ENCODE assay signal across 12 cellular contexts in genomic region chr11:69011624-69012091, GRCh38. TPM values are rescaled to one million over a fixed set of nuclear protein-coding genes. Genes with fewer than 3 reads are reported as not detected.
DNase-seq lines count a peak whose midpoint lies in the region; ATAC-seq and TF ChIP-seq lines count a peak whose summit lies in the region.
"Had no signal": no experiment of that assay in that cellular context is flagged by ENCODE, and none has a peak within 500 bp of the region (broad histone marks: within the 10 kb centered on the region; RNA-seq: fewer than 3 reads in every experiment).

No MANE protein-coding gene starts in this region.

- TF ChIP-seq RAD21 in IMR-90 (IDR thresholded peaks at IDR 0.05; ENCODE audit: low read length), result no peak

- peak overlapping the region; percentile 99 for H3K14ac ChIP-seq in IMR-90 (replicated peaks; ENCODE audit: low read depth, low read length)
- no peak overlapping the region for H3K14ac ChIP-seq in mesenchymal stem cell (ENCODE audit: low read length in 2 of 2)

- H3K4me3 ChIP-seq in IMR-90 (ENCODE audit: insufficient read depth, low read depth, low read length), result peak overlapping the region; percentile 68
- peak overlapping the region; percentile 29 for H3K4me3 ChIP-seq in ectodermal cell (ENCODE audit: insufficient read depth, low read depth, low read length)
- H3K4me3 ChIP-seq in mesenchymal stem cell (ENCODE audit: insufficient read depth in 1 of 2, low read depth in 1 of 2, low read length in 2 of 2), result peak overlapping the region in 1 of 2 experiments; percentile 95
- H3K4me3 ChIP-seq in thyroid gland (replicated peaks in 1 of 3), result no peak overlapping the region
- H3K4me3 ChIP-seq: K562 had no signal

- H3K4me2 ChIP-seq in IMR-90 (ENCODE audit: low read depth, low read length) (peak overlapping the region; percentile 90), mesenchymal stem cell (ENCODE audit: low read length, poor library complexity, severe bottlenecking) (no peak overlapping the region)

- peaks cover 8% of the 10 kb centered on the region for H4K20me1 ChIP-seq in IMR-90 (ENCODE audit: insufficient read depth, low read length)

- POLR2A ChIA-PET in IMR-90 (lab: Charles Lee; ENCODE audit: unreplicated experiment), result interaction anchor here (1.2 to 1.6 kb wide), 2 partner anchors 33 to 37 kb away, joined by 3 to 4 read pairs; partner anchors contain the start of gene TPCN2

- H3K36me3 ChIP-seq in IMR-90 (ENCODE audit: control insufficient read depth, insufficient read depth, low read length), result peaks cover 10% of the 10 kb centered on the region
- H3K36me3 ChIP-seq in ectodermal cell (ENCODE audit: control insufficient read depth, insufficient read depth, low read length), result no peaks in the 10 kb centered on the region
- peaks cover 0 to 16% of the 10 kb centered on the region in 2 experiments for H3K36me3 ChIP-seq in mesenchymal stem cell (ENCODE audit: control insufficient read depth in 1 of 2, insufficient read depth in 2 of 2, low read depth in 1 of 2, low read length in 2 of 2)
- no peaks in the 10 kb centered on the region for H3K36me3 ChIP-seq in thyroid gland

- H3K4me1 ChIP-seq in IMR-90 (ENCODE audit: control insufficient read depth, insufficient read depth, low read length) (peaks cover 51% of the 10 kb centered on the region), ectodermal cell (ENCODE audit: control insufficient read depth, insufficient read depth, low read length) (peaks cover 42% of the 10 kb centered on the region), mesenchymal stem cell (ENCODE audit: control insufficient read depth, insufficient read depth, low read depth, low read length) (peaks cover 72% of the 10 kb centered on the region), thyroid gland (peaks cover 0 to 40% of the 10 kb centered on the region in 2 donors)

- H2AK5ac ChIP-seq in IMR-90 (ENCODE audit: low read depth, low read length) (peak overlapping the region; percentile 98), mesenchymal stem cell (ENCODE audit: low read length, severe bottlenecking) (peak overlapping the region; percentile 14)

- H3K56ac ChIP-seq in IMR-90 (ENCODE audit: extremely low read depth, insufficient read depth, low read length), result 0 out of 2 replicates have a peak overlapping the region, but pooled peaks have one; percentile 92

- no peak for TF ChIP-seq CTCF in IMR-90 (conservative IDR thresholded peaks at IDR 0.05; ENCODE audit: low read depth, low read length)
- TF ChIP-seq CTCF in thyroid gland (IDR thresholded peaks at IDR 0.05), result no peak

- peak overlapping the region; percentile 91 for H3K23ac ChIP-seq in IMR-90 (ENCODE audit: low read depth, low read length)
- no peak overlapping the region for H3K23ac ChIP-seq in mesenchymal stem cell (ENCODE audit: low read length in 2 of 2)

- H2BK5ac ChIP-seq in IMR-90 (ENCODE audit: low read depth, low read length, poor library complexity, severe bottlenecking) (peak overlapping the region; percentile 97), mesenchymal stem cell (ENCODE audit: low read depth, low read length, poor library complexity, severe bottlenecking) (no peak overlapping the region)

- BruUV-seq in IMR-90 (replicated peaks; lab: Mats Ljungman, UMichigan), result no TSS peak

- H3K9me3 ChIP-seq in IMR-90 (ENCODE audit: control insufficient read depth, insufficient read depth, low read length) (no peaks in the 10 kb centered on the region), ectodermal cell (ENCODE audit: control insufficient read depth, low read length) (no peaks in the 10 kb centered on the region), mesenchymal stem cell (ENCODE audit: control insufficient read depth, low read length) (no peaks in the 10 kb centered on the region), thyroid gland (no peaks in the 10 kb centered on the region)

- H3K9me1 ChIP-seq in IMR-90 (ENCODE audit: insufficient read depth, low read length), result peaks cover 20% of the 10 kb centered on the region

- in situ Hi-C loops in IMR-90 (cut with MboI; ENCODE audit: low sequenced_read_pairs), result no loop called here

- H3K79me1 ChIP-seq in IMR-90 (ENCODE audit: low read depth in 1 of 2, low read length in 2 of 2) (peaks cover 23 to 56% of the 10 kb centered on the region in 2 experiments), mesenchymal stem cell (replicated peaks; ENCODE audit: low read length, poor library complexity, severe bottlenecking) (peaks cover 5% of the 10 kb centered on the region)

- peak overlapping the region; percentile 83 for H2BK20ac ChIP-seq in IMR-90 (ENCODE audit: low read depth, low read length)

- WGBS in IMR-90 (ENCODE audit: extremely low coverage in 2 of 2, insufficient read length in 1 of 2), 2 experiments, result 61% methylated on average over 6 of the region's 9 CpGs; no CpG with 5 or more reads in 1 of the 2 experiments
- WGBS in ectodermal cell, 2 experiments, result 88 to 89% methylated on average over 9 of the region's 9 CpGs
- WGBS in mesenchymal stem cell, result 88% methylated on average over 9 of the region's 9 CpGs
- 73 to 79% methylated on average over 9 of the region's 9 CpGs for WGBS in thyroid gland, 2 donors

- H4K8ac ChIP-seq in IMR-90 (ENCODE audit: low read depth in 2 of 2, low read length in 2 of 2) (peak overlapping the region; percentile 70 to 89; a peak in 3 of 4 replicates), mesenchymal stem cell (ENCODE audit: low read length) (no peak overlapping the region)

- H2BK12ac ChIP-seq in mesenchymal stem cell (ENCODE audit: low read length in 2 of 2), result peak overlapping the region in 1 of 2 experiments; percentile 29

- H4K5ac ChIP-seq in IMR-90 (ENCODE audit: low read depth, low read length), result peak overlapping the region; percentile 80

- peak overlapping the region; percentile 89 for H2AFZ ChIP-seq in IMR-90 (replicated peaks; ENCODE audit: low read length, poor library complexity)
- no peak overlapping the region for H2AFZ ChIP-seq in mesenchymal stem cell (ENCODE audit: low read depth, low read length)

- H3K18ac ChIP-seq in IMR-90 (ENCODE audit: low read depth, low read length) (peak overlapping the region; percentile 90), mesenchymal stem cell (ENCODE audit: low read depth in 1 of 2, low read length in 2 of 2) (peak overlapping the region; percentile 49 to 59)

- H2BK15ac ChIP-seq in IMR-90 (ENCODE audit: low read depth, low read length) (peak overlapping the region; percentile 88; the same call in 2 of the 3 replicates), mesenchymal stem cell (ENCODE audit: low read depth, poor library complexity, severe bottlenecking) (no peak overlapping the region)

- ATAC-seq in IMR-90 (ENCODE audit: low read depth), result no peak

- peak overlapping the region; percentile 95 for H3K9ac ChIP-seq in IMR-90 (ENCODE audit: low read depth, low read length)
- H3K9ac ChIP-seq in mesenchymal stem cell (ENCODE audit: low read length), result peak overlapping the region; percentile 95

- CTCF ChIA-PET in IMR-90 (lab: Yijun Ruan, JAX), result interaction anchor here (0.6 to 1.9 kb wide), 2 partner anchors 11 to 102 kb away, joined by 4 to 6 read pairs; no protein-coding TSS in a partner anchor

- H4K91ac ChIP-seq in IMR-90 (ENCODE audit: insufficient read depth, low read depth, low read length) (peak overlapping the region; percentile 92), mesenchymal stem cell (ENCODE audit: low read length) (peak overlapping the region; percentile 79)

- peak overlapping the region; percentile 96 for H2BK120ac ChIP-seq in IMR-90 (ENCODE audit: low read depth, low read length)
- H2BK120ac ChIP-seq in mesenchymal stem cell (ENCODE audit: low read depth, low read length), result peak overlapping the region; percentile 6

- H2AK9ac ChIP-seq in IMR-90 (replicated peaks; ENCODE audit: low read depth, low read length, poor library complexity), result peak overlapping the region; percentile 100

- H3K27ac ChIP-seq in IMR-90 (ENCODE audit: insufficient read depth, low read length), result peak overlapping the region; percentile 99
- H3K27ac ChIP-seq in ectodermal cell (ENCODE audit: insufficient read depth, low read depth, low read length, poor library complexity, severe bottlenecking), result no peak overlapping the region
- no peak overlapping the region for H3K27ac ChIP-seq in mesenchymal stem cell (ENCODE audit: low read length, poor library complexity, severe bottlenecking)
- H3K27ac ChIP-seq in thyroid gland, result peak overlapping the region in 2 of 3 donors; percentile 54 to 58

- no peak for DNase-seq in IMR-90
- no peak for DNase-seq in mesenchymal stem cell
- DNase-seq in thyroid gland, result no peak
- DNase-seq in hypothalamus (lab: John Stamatoyannopoulos, UW), result no peak
- DNase-seq in KG1 (lab: John Stamatoyannopoulos, UW), result no peak
- no peak for DNase-seq in NCI-H1105 treated with DMSO at 0.1 percent for 48 hours (lab: John Stamatoyannopoulos, UW)
- no peak for DNase-seq in kidney tubule cell (ENCODE audit: low spot score)
- DNase-seq: activated T-cell treated with anti-CD3 and anti-CD28 coated beads, Interleukin-2, amount 50 U/mL, for 4 hours; cerebellar nuclear complex; naive B cell had no signal

- H3K4ac ChIP-seq in IMR-90 (ENCODE audit: low read depth, low read length) (peak overlapping the region; percentile 98), mesenchymal stem cell (ENCODE audit: low read depth in 1 of 2, low read length in 2 of 2) (peak overlapping the region in 1 of 2 experiments; percentile 10)

- TF ChIP-seq POLR2A in IMR-90 (IDR thresholded peaks at IDR 0.05; ENCODE audit: low read depth, low read length) (no peak), thyroid gland (IDR thresholded peaks at IDR 0.05) (no peak)

- intact Hi-C loops in IMR-90 (cut with micrococcal nuclease), result loop anchor here (5.0 kb wide), 1 partner anchor 169 kb away; the partner anchor contains the start of gene CPT1A
- intact Hi-C loops in thyroid gland (cut with DNase I), result no loop called here

- dilution Hi-C loops in IMR-90 (cut with HindIII; ENCODE audit: low sequenced_read_pairs, unreplicated experiment), result no loop called here

- no peaks in the 10 kb centered on the region for H3K27me3 ChIP-seq in IMR-90 (ENCODE audit: control insufficient read depth, insufficient read depth, low read length)
- H3K27me3 ChIP-seq in ectodermal cell (ENCODE audit: control insufficient read depth, insufficient read depth, low read length, poor library complexity, severe bottlenecking), result peaks cover 16% of the 10 kb centered on the region
- H3K27me3 ChIP-seq in mesenchymal stem cell (ENCODE audit: control insufficient read depth in 1 of 2, insufficient read depth in 1 of 2, low read length in 2 of 2), result no peaks in the 10 kb centered on the region
- peaks cover 4% of the 10 kb centered on the region for H3K27me3 ChIP-seq in thyroid gland

RNA-seq across cellular contexts. Expression of gene MRGPRF, which starts 1.4 kb away (rescaled TPM):
- total RNA-seq in IMR-90 (2012; rRNA removed) (5.8 and 6.3 TPM in 2 replicates), thyroid gland (1 to 10 TPM; 5.0 to 7.6 (median 6.6) TPM)
- 27.3 and 28.8 TPM in 2 replicates for polyA plus RNA-seq in IMR-90 (2012; rRNA removed)
- 27.9 and 54.6 TPM in 2 replicates for polyA plus RNA-seq in IMR-90 (2012; cell fraction: cytosol; rRNA removed)
- 17.5 and 36.2 TPM in 2 replicates for polyA plus RNA-seq in IMR-90 (2012; cell fraction: nucleus; rRNA removed; ENCODE audit: low replicate concordance)
- polyA plus RNA-seq in ectodermal cell (2013, experiment 1 of 4), result 8.2 TPM
- polyA plus RNA-seq in ectodermal cell (2013, experiment 2 of 4), result 8.1 TPM
- polyA plus RNA-seq in ectodermal cell (2013, experiment 3 of 4), result 7.0 TPM
- polyA plus RNA-seq in ectodermal cell (2013, experiment 4 of 4), result 6.9 TPM
- 28.0 TPM for polyA plus RNA-seq in mesenchymal stem cell (2013, experiment 1 of 2)
- 29.6 TPM for polyA plus RNA-seq in mesenchymal stem cell (2013, experiment 2 of 2)
- total RNA-seq: K562 had no signal
- polyA plus RNA-seq: K562 had no signal

RNA-seq across cellular contexts. Expression of gene MRGPRD, which starts 30.9 kb away (rescaled TPM):
- not detected in 2 replicates for total RNA-seq in IMR-90 (2012; rRNA removed)
- polyA plus RNA-seq in IMR-90 (2012; rRNA removed), result not detected in 2 replicates
- not detected in 2 replicates for polyA plus RNA-seq in IMR-90 (2012; cell fraction: cytosol; rRNA removed)
- not detected in 2 replicates for polyA plus RNA-seq in IMR-90 (2012; cell fraction: nucleus; rRNA removed; ENCODE audit: low replicate concordance)
- polyA plus RNA-seq in ectodermal cell (2013, experiment 1 of 4), result not detected
- not detected for polyA plus RNA-seq in ectodermal cell (2013, experiment 2 of 4)
- not detected for polyA plus RNA-seq in ectodermal cell (2013, experiment 3 of 4)
- not detected for polyA plus RNA-seq in ectodermal cell (2013, experiment 4 of 4)
- not detected for polyA plus RNA-seq in mesenchymal stem cell (2013, experiment 1 of 2)
- polyA plus RNA-seq in mesenchymal stem cell (2013, experiment 2 of 2), result not detected
- not detected for total RNA-seq in thyroid gland
- total RNA-seq: activated T-cell treated with anti-CD3 and anti-CD28 coated beads, Interleukin-2, amount 50 U/mL, for 4 hours; K562 had no signal
- polyA plus RNA-seq: K562 had no signal

RNA-seq across cellular contexts. Expression of gene TPCN2, which starts 37.1 kb away (rescaled TPM):
- total RNA-seq in IMR-90 (2012; rRNA removed) (3.1 and 3.4 TPM in 2 replicates), thyroid gland (10 to 100 TPM; 10.5 to 30.4 (median 13.7) TPM)
- 6.9 and 8.0 TPM in 2 replicates for polyA plus RNA-seq in IMR-90 (2012; rRNA removed)
- 5.9 and 7.4 TPM in 2 replicates for polyA plus RNA-seq in IMR-90 (2012; cell fraction: cytosol; rRNA removed)
- polyA plus RNA-seq in IMR-90 (2012; cell fraction: nucleus; rRNA removed; ENCODE audit: low replicate concordance), result 41.5 and 56.5 TPM in 2 replicates
- polyA plus RNA-seq in ectodermal cell (2013, experiment 1 of 4), result 13.2 TPM
- polyA plus RNA-seq in ectodermal cell (2013, experiment 2 of 4), result 14.5 TPM
- polyA plus RNA-seq in ectodermal cell (2013, experiment 3 of 4), result 12.5 TPM
- polyA plus RNA-seq in ectodermal cell (2013, experiment 4 of 4), result 12.2 TPM
- 4.9 TPM for polyA plus RNA-seq in mesenchymal stem cell (2013, experiment 1 of 2)
- 4.7 TPM for polyA plus RNA-seq in mesenchymal stem cell (2013, experiment 2 of 2)

Comparison
In these comparisons a context has a peak if more than half of its experiments do, and no peak if none do; other contexts are left out.
1. H3K27ac ChIP-seq: peak in IMR-90 (single experiment) and thyroid gland (2 of 3); none in ectodermal cell (single experiment) and mesenchymal stem cell (single experiment).
2. H3K4me3 ChIP-seq: peak in IMR-90 (single experiment) and ectodermal cell (single experiment); none in thyroid gland (0 of 3).